9 cellular contexts compared by ENCODE assay signal in genomic region chr18:8478968-8479370, GRCh38.
"Had no signal": no experiment of that assay in that cellular context is flagged by ENCODE, and none has a peak within 500 bp of the region (broad histone marks: within the 10 kb centered on the region; RNA-seq: fewer than 3 reads in every experiment).

No MANE protein-coding gene starts in this region.

- H3K36me3 ChIP-seq: suprapubic skin, upper lobe of left lung had no signal

- H3K4me1 ChIP-seq: body of pancreas, suprapubic skin, upper lobe of left lung had no signal

- H3K36me3 Mint-ChIP-seq: activated naive CD4-positive, alpha-beta T cell treated with anti-CD3 and anti-CD28 coated beads, Interleukin-2, amount 50 U/mL, for 72 hours; naive thymus-derived CD4-positive, alpha-beta T cell had no signal

- H3K27ac ChIP-seq: body of pancreas, suprapubic skin, upper lobe of left lung had no signal

- H3K27ac Mint-ChIP-seq: activated naive CD4-positive, alpha-beta T cell treated with anti-CD3 and anti-CD28 coated beads, Interleukin-2, amount 50 U/mL, for 72 hours; dendritic cell treated with granulocyte-macrophage colony-stimulating factor and Interleukin-4, amounts not matched to agents 40 ng/mL and 50 ng/mL, for 4 days; effector memory CD8-positive, alpha-beta T cell; naive thymus-derived CD4-positive, alpha-beta T cell had no signal

- DNase-seq: occipital lobe had no signal

- ATAC-seq: body of pancreas; effector memory CD8-positive, alpha-beta T cell had no signal

- H3K4me3 Mint-ChIP-seq: dendritic cell treated with granulocyte-macrophage colony-stimulating factor and Interleukin-4, amounts not matched to agents 40 ng/mL and 50 ng/mL, for 4 days; effector memory CD8-positive, alpha-beta T cell had no signal

- H3K4me3 ChIP-seq: body of pancreas, lung, suprapubic skin, upper lobe of left lung had no signal

- H3K9me3 Mint-ChIP-seq: activated naive CD4-positive, alpha-beta T cell treated with anti-CD3 and anti-CD28 coated beads, Interleukin-2, amount 50 U/mL, for 72 hours; dendritic cell treated with granulocyte-macrophage colony-stimulating factor and Interleukin-4, amounts not matched to agents 40 ng/mL and 50 ng/mL, for 4 days; effector memory CD8-positive, alpha-beta T cell had no signal

- H3K9me3 ChIP-seq: body of pancreas, suprapubic skin, upper lobe of left lung had no signal

- H3K27me3 ChIP-seq: body of pancreas, upper lobe of left lung had no signal
